2 cellular contexts compared by ENCODE assay signal in genomic region chr2:31980674-31981356, GRCh38.
TF ChIP-seq lines count a peak whose summit lies in the region.

No MANE protein-coding gene starts in this region.

TF ChIP-seq in GM23338, 12 proteins besides CTCF, POLR2A, EP300 and RAD21:
- TF ChIP-seq NANOG (IDR thresholded peaks at IDR 0.05; ENCODE audit: borderline replicate concordance) (peak; percentile 32; the same call in 1 of the 2 replicates), EZH2phosphoT487 (IDR thresholded peaks at IDR 0.05; ENCODE audit: unreplicated experiment) (no peak)
- TF ChIP-seq, protein P1, sequence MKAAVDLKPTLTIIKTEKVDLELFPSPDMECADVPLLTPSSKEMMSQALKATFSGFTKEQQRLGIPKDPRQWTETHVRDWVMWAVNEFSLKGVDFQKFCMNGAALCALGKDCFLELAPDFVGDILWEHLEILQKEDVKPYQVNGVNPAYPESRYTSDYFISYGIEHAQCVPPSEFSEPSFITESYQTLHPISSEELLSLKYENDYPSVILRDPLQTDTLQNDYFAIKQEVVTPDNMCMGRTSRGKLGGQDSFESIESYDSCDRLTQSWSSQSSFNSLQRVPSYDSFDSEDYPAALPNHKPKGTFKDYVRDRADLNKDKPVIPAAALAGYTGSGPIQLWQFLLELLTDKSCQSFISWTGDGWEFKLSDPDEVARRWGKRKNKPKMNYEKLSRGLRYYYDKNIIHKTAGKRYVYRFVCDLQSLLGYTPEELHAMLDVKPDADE (IDR thresholded peaks at IDR 0.05) = no peak
TF ChIP-seq in GM23338: peak in this region for 1.

TF ChIP-seq in GM12878, 131 proteins besides CTCF, POLR2A, EP300 and RAD21 (continues in another document):
- TF ChIP-seq, protein P2, sequence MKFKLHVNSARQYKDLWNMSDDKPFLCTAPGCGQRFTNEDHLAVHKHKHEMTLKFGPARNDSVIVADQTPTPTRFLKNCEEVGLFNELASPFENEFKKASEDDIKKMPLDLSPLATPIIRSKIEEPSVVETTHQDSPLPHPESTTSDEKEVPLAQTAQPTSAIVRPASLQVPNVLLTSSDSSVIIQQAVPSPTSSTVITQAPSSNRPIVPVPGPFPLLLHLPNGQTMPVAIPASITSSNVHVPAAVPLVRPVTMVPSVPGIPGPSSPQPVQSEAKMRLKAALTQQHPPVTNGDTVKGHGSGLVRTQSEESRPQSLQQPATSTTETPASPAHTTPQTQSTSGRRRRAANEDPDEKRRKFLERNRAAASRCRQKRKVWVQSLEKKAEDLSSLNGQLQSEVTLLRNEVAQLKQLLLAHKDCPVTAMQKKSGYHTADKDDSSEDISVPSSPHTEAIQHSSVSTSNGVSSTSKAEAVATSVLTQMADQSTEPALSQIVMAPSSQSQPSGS (IDR thresholded peaks at IDR 0.05; ENCODE audit: low read length) = no peak
- peak in 1 of 2 experiments; percentile 49; a peak in 1 of 4 replicates for TF ChIP-seq BHLHE40 (IDR thresholded peaks at IDR 0.05; ENCODE audit: borderline replicate concordance in 1 of 2, low read depth in 2 of 2, low read length in 1 of 2)
- TF ChIP-seq, protein P3, sequence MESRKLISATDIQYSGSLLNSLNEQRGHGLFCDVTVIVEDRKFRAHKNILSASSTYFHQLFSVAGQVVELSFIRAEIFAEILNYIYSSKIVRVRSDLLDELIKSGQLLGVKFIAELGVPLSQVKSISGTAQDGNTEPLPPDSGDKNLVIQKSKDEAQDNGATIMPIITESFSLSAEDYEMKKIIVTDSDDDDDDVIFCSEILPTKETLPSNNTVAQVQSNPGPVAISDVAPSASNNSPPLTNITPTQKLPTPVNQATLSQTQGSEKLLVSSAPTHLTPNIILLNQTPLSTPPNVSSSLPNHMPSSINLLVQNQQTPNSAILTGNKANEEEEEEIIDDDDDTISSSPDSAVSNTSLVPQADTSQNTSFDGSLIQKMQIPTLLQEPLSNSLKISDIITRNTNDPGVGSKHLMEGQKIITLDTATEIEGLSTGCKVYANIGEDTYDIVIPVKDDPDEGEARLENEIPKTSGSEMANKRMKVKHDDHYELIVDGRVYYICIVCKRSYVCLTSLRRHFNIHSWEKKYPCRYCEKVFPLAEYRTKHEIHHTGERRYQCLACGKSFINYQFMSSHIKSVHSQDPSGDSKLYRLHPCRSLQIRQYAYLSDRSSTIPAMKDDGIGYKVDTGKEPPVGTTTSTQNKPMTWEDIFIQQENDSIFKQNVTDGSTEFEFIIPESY (IDR thresholded peaks at IDR 0.05) = no peak
- peak; percentile 99 for TF ChIP-seq RFX5 (IDR thresholded peaks at IDR 0.05; ENCODE audit: low read depth, low read length)
- 0 out of 2 replicates have a peak, but pooled peaks have one; percentile 19 for TF ChIP-seq SMARCA5 (IDR thresholded peaks at IDR 0.05)
- no peak for TF ChIP-seq SIN3A (IDR thresholded peaks at IDR 0.05; ENCODE audit: low read depth, low read length)
- peak; percentile 31; the same call in 1 of the 2 replicates for TF ChIP-seq CHD2 (IDR thresholded peaks at IDR 0.05; ENCODE audit: borderline replicate concordance, low read depth, low read length)
- no peak for TF ChIP-seq KDM1A (IDR thresholded peaks at IDR 0.05; ENCODE audit: borderline replicate concordance)
- TF ChIP-seq BRCA1 (IDR thresholded peaks at IDR 0.05; ENCODE audit: low read depth, low read length) = no peak
- no peak for TF ChIP-seq ZBTB4 (CRISPR knock-in tag; IDR thresholded peaks at IDR 0.05)
- TF ChIP-seq SPI1 (IDR thresholded peaks at IDR 0.05; ENCODE audit: borderline replicate concordance, insufficient read depth, low read depth, low read length) = peak; percentile 74
- TF ChIP-seq, protein P4, sequence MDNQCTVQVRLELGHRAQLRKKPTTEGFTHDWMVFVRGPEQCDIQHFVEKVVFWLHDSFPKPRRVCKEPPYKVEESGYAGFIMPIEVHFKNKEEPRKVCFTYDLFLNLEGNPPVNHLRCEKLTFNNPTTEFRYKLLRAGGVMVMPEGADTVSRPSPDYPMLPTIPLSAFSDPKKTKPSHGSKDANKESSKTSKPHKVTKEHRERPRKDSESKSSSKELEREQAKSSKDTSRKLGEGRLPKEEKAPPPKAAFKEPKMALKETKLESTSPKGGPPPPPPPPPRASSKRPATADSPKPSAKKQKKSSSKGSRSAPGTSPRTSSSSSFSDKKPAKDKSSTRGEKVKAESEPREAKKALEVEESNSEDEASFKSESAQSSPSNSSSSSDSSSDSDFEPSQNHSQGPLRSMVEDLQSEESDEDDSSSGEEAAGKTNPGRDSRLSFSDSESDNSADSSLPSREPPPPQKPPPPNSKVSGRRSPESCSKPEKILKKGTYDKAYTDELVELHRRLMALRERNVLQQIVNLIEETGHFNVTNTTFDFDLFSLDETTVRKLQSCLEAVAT (IDR thresholded peaks at IDR 0.05) = no peak
- no peak for TF ChIP-seq HDGF (IDR thresholded peaks at IDR 0.05)
- TF ChIP-seq IKZF2 (IDR thresholded peaks at IDR 0.05) = 0 out of 4 replicates have a peak, but pooled peaks of 1 of the 2 experiments have one; percentile 16
- TF ChIP-seq CHD4 (IDR thresholded peaks at IDR 0.05) = no peak
- no peak for TF ChIP-seq HDAC2 (IDR thresholded peaks at IDR 0.05)
- 0 out of 3 replicates have a peak, but pooled peaks have one; percentile 20 for TF ChIP-seq POU2F2 (IDR thresholded peaks at IDR 0.05; ENCODE audit: borderline replicate concordance, low read depth, low read length)
- no peak for TF ChIP-seq YY1 (IDR thresholded peaks at IDR 0.05; ENCODE audit: low read depth, low read length)
- TF ChIP-seq NR2C1 (IDR thresholded peaks at IDR 0.05) = no peak
- TF ChIP-seq IRF4 (IDR thresholded peaks at IDR 0.05; ENCODE audit: low read depth, low read length) = 0 out of 2 replicates have a peak, but pooled peaks have one; percentile 26
- TF ChIP-seq ASH2L (IDR thresholded peaks at IDR 0.05; ENCODE audit: borderline replicate concordance, low read depth) = no peak
- no peak for TF ChIP-seq TCF3 (IDR thresholded peaks at IDR 0.05; ENCODE audit: borderline replicate concordance, insufficient read depth, low read depth, low read length)
- 0 out of 2 replicates have a peak, but pooled peaks have one; percentile 48 for TF ChIP-seq NBN (IDR thresholded peaks at IDR 0.05)
- peak in 1 of 2 experiments; percentile 76; a peak in 1 of 4 replicates for TF ChIP-seq CEBPB (IDR thresholded peaks at IDR 0.05; ENCODE audit: borderline replicate concordance in 1 of 2, low read depth in 2 of 2, low read length in 2 of 2)
- TF ChIP-seq, protein P5, sequence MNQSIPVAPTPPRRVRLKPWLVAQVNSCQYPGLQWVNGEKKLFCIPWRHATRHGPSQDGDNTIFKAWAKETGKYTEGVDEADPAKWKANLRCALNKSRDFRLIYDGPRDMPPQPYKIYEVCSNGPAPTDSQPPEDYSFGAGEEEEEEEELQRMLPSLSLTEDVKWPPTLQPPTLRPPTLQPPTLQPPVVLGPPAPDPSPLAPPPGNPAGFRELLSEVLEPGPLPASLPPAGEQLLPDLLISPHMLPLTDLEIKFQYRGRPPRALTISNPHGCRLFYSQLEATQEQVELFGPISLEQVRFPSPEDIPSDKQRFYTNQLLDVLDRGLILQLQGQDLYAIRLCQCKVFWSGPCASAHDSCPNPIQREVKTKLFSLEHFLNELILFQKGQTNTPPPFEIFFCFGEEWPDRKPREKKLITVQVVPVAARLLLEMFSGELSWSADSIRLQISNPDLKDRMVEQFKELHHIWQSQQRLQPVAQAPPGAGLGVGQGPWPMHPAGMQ (IDR thresholded peaks at IDR 0.05; ENCODE audit: borderline replicate concordance) = no peak
- TF ChIP-seq, protein P6, sequence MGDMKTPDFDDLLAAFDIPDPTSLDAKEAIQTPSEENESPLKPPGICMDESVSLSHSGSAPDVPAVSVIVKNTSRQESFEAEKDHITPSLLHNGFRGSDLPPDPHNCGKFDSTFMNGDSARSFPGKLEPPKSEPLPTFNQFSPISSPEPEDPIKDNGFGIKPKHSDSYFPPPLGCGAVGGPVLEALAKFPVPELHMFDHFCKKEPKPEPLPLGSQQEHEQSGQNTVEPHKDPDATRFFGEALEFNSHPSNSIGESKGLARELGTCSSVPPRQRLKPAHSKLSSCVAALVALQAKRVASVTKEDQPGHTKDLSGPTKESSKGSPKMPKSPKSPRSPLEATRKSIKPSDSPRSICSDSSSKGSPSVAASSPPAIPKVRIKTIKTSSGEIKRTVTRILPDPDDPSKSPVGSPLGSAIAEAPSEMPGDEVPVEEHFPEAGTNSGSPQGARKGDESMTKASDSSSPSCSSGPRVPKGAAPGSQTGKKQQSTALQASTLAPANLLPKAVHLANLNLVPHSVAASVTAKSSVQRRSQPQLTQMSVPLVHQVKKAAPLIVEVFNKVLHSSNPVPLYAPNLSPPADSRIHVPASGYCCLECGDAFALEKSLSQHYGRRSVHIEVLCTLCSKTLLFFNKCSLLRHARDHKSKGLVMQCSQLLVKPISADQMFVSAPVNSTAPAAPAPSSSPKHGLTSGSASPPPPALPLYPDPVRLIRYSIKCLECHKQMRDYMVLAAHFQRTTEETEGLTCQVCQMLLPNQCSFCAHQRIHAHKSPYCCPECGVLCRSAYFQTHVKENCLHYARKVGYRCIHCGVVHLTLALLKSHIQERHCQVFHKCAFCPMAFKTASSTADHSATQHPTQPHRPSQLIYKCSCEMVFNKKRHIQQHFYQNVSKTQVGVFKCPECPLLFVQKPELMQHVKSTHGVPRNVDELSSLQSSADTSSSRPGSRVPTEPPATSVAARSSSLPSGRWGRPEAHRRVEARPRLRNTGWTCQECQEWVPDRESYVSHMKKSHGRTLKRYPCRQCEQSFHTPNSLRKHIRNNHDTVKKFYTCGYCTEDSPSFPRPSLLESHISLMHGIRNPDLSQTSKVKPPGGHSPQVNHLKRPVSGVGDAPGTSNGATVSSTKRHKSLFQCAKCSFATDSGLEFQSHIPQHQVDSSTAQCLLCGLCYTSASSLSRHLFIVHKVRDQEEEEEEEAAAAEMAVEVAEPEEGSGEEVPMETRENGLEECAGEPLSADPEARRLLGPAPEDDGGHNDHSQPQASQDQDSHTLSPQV (IDR thresholded peaks at IDR 0.05) = no peak
- TF ChIP-seq RUNX3 (IDR thresholded peaks at IDR 0.05; ENCODE audit: low read length) = peak; percentile 79
- TF ChIP-seq STAT3 (IDR thresholded peaks at IDR 0.05; ENCODE audit: low read depth, low read length) = 0 out of 2 replicates have a peak, but pooled peaks have one; percentile 65
- no peak for TF ChIP-seq KAT2A (conservative IDR thresholded peaks at IDR 0.05; ENCODE audit: control insufficient read depth, low read depth, low read length)
- TF ChIP-seq CREM (IDR thresholded peaks at IDR 0.05; ENCODE audit: low read depth) = peak; percentile 95
- no peak for TF ChIP-seq ESRRA (IDR thresholded peaks at IDR 0.05; ENCODE audit: low read length)
- no peak for TF ChIP-seq REST (IDR thresholded peaks at IDR 0.05; ENCODE audit: low read depth, low read length)
- peak; percentile 95 for TF ChIP-seq CREB1 (IDR thresholded peaks at IDR 0.05; ENCODE audit: low read depth)
- TF ChIP-seq RELB (IDR thresholded peaks at IDR 0.05; ENCODE audit: low read depth) = no peak
